In genomic region chr1:92957020-92957734, GRCh38 we compare ENCODE assay signal across 11 cellular contexts. TPM values are rescaled to one million over a fixed set of nuclear protein-coding genes. Genes with fewer than 3 reads are reported as not detected.
DNase-seq lines count a peak whose midpoint lies in the region; ATAC-seq and TF ChIP-seq lines count a peak whose summit lies in the region.
"Had no signal": no experiment of that assay in that cellular context is flagged by ENCODE, and none has a peak within 500 bp of the region (broad histone marks: within the 10 kb centered on the region; RNA-seq: fewer than 3 reads in every experiment).

No MANE protein-coding gene starts in this region.

- intact Hi-C loops in gastrocnemius medialis (cut with DNase I; ENCODE audit: low total_unique reads) (no loop called here), Right ventricle myocardium inferior (cut with DNase I) (no loop called here), breast epithelium (cut with DNase I; ENCODE audit: low total_unique reads) (no loop called here)

- H3K27ac ChIP-seq in gastrocnemius medialis: peak overlapping the region; percentile 40 to 67 (median 65)
- peak overlapping the region in 1 of 2 donors; percentile 5 for H3K27ac ChIP-seq in breast epithelium

- H3K4me1 ChIP-seq in gastrocnemius medialis (peaks cover 34 to 38% of the 10 kb centered on the region in 2 donors), breast epithelium (no peaks in the 10 kb centered on the region)

- H3K27me3 Mint-ChIP-seq in type B pancreatic cell: peaks cover 6% of the 10 kb centered on the region

- no peaks in the 10 kb centered on the region for H3K9me3 ChIP-seq in gastrocnemius medialis
- no peaks in the 10 kb centered on the region for H3K9me3 ChIP-seq in breast epithelium

- TF ChIP-seq CTCF in gastrocnemius medialis (IDR thresholded peaks at IDR 0.05 in 4 of 5, conservative IDR thresholded peaks at IDR 0.05 in 1 of 5) (no peak), breast epithelium (IDR thresholded peaks at IDR 0.05) (no peak), type B pancreatic cell (conservative IDR thresholded peaks at IDR 0.05) (no peak)

- in situ Hi-C loops in gastrocnemius medialis (cut with MboI; ENCODE audit: low sequenced_read_pairs in 4 of 4): no loop called here

- no peaks in the 10 kb centered on the region for H3K27me3 ChIP-seq in gastrocnemius medialis
- H3K27me3 ChIP-seq in breast epithelium: no peaks in the 10 kb centered on the region

- H3K9me3 Mint-ChIP-seq in type B pancreatic cell: no peaks in the 10 kb centered on the region

- no peaks in the 10 kb centered on the region for H3K36me3 Mint-ChIP-seq in type B pancreatic cell

- peak; percentile 51 for DNase-seq in OCI-M1 (lab: John Stamatoyannopoulos, UW)
- no peak for DNase-seq in gastrocnemius medialis
- DNase-seq in Right ventricle myocardium inferior (ENCODE audit: missing footprints): no peak
- no peak for DNase-seq in breast epithelium (ENCODE audit: low spot score in 2 of 2)
- DNase-seq in type B pancreatic cell (ENCODE audit: extremely low spot score, unreplicated experiment): no peak
- DNase-seq: effector memory CD4-positive, alpha-beta T cell; trophoblast cell had no signal

- no peak overlapping the region for H3K4me3 Mint-ChIP-seq in type B pancreatic cell

- no peaks in the 10 kb centered on the region for H3K36me3 ChIP-seq in gastrocnemius medialis
- no peaks in the 10 kb centered on the region for H3K36me3 ChIP-seq in breast epithelium

- ATAC-seq in GM18867 (IDR thresholded peaks at IDR 0.05; ENCODE audit: unreplicated experiment) (peak; percentile 48), HG02571 (IDR thresholded peaks at IDR 0.05; ENCODE audit: unreplicated experiment) (peak; percentile 37), gastrocnemius medialis (no peak), Right ventricle myocardium inferior (no peak), HG03460 (IDR thresholded peaks at IDR 0.05; ENCODE audit: unreplicated experiment) (no peak)

- H3K4me3 ChIP-seq in gastrocnemius medialis: no peak overlapping the region
- no peak overlapping the region for H3K4me3 ChIP-seq in breast epithelium
- H3K4me3 ChIP-seq: smooth muscle cell had no signal

- no peak overlapping the region for H3K27ac Mint-ChIP-seq in type B pancreatic cell

- H3K4me1 Mint-ChIP-seq in type B pancreatic cell (ENCODE audit: unreplicated experiment): peaks cover 15% of the 10 kb centered on the region

- no peak for TF ChIP-seq POLR2A in gastrocnemius medialis (IDR thresholded peaks at IDR 0.05)
- no peak for TF ChIP-seq POLR2A in breast epithelium (IDR thresholded peaks at IDR 0.05)

RNA-seq across cellular contexts. Expression of gene DIPK1A, which starts 4.1 kb away (rescaled TPM):
- total RNA-seq in gastrocnemius medialis (1 to 10 TPM; 3.3 to 9.2 (median 4.7) TPM), Right ventricle myocardium inferior (6.7 TPM), breast epithelium (10 to 100 TPM; 12.1 to 14.7 (median 14.4) TPM), type B pancreatic cell (ENCODE audit: low replicate concordance) (4.6 and 9.8 TPM in 2 replicates)

Comparison
In these comparisons a context has a peak if more than half of its experiments do, and no peak if none do; other contexts are left out.
1. ATAC-seq: peak in GM18867 (single experiment) and HG02571 (single experiment); none in gastrocnemius medialis (0 of 2), Right ventricle myocardium inferior (single experiment) and HG03460 (single experiment).